19 cellular contexts compared by ENCODE assay signal in genomic region chr16:23554536-23554935, GRCh38.
"Had no signal": no experiment of that assay in that cellular context is flagged by ENCODE, and none has a peak within 500 bp of the region (broad histone marks: within the 10 kb centered on the region; RNA-seq: fewer than 3 reads in every experiment).

No MANE protein-coding gene starts in this region.

- H3K9me3 Mint-ChIP-seq: naive thymus-derived CD8-positive, alpha-beta T cell; stimulated activated naive B cell treated with anti-CD40 and anti-IgM and Interleukin-4, amounts not matched to agents 10 μg/mL and 1 μg/mL and 100 μg/mL, for 72 hours had no signal

- H2AFZ ChIP-seq: parathyroid adenoma had no signal

- ATAC-seq: body of pancreas; left lung; naive thymus-derived CD8-positive, alpha-beta T cell; stimulated activated naive B cell treated with anti-CD40 and anti-IgM and Interleukin-4, amounts not matched to agents 10 μg/mL and 1 μg/mL and 100 μg/mL, for 72 hours had no signal

- H3K27ac ChIP-seq: body of pancreas, left lung, neutrophil, parathyroid adenoma, thyroid gland had no signal

- H3K36me3 ChIP-seq: neutrophil had no signal

- H3K9ac ChIP-seq: parathyroid adenoma had no signal

- DNase-seq: activated CD4-positive, CD25-positive, alpha-beta regulatory T cell treated with anti-CD3 and anti-CD28 coated beads, Interleukin-2, amount 50 U/mL, for 72 hours; activated naive CD4-positive, alpha-beta T cell treated with anti-CD3 and anti-CD28 coated beads, Interleukin-2, amount 50 U/mL, for 16 hours; activated T-cell treated with anti-CD3 and anti-CD28 coated beads for 4 hours; amygdala; body of pancreas; effector CD8-positive, alpha-beta T cell; foreskin fibroblast; hippocampal formation; kidney; left lung; mesenchymal stem cell; naive thymus-derived CD8-positive, alpha-beta T cell; stimulated activated CD4-positive, alpha-beta T cell treated with anti-CD3 and anti-CD28 coated beads, Interleukin-2, amount 100 ng/mL, for 48 hours; stimulated activated naive B cell treated with anti-CD40 and anti-IgM and Interleukin-4, amounts not matched to agents 10 μg/mL and 1 μg/mL and 100 μg/mL, for 72 hours; T-helper 1 cell; T1000; thyroid gland had no signal

- H3K4me3 Mint-ChIP-seq: naive thymus-derived CD8-positive, alpha-beta T cell; stimulated activated naive B cell treated with anti-CD40 and anti-IgM and Interleukin-4, amounts not matched to agents 10 μg/mL and 1 μg/mL and 100 μg/mL, for 72 hours had no signal

- H3K27ac Mint-ChIP-seq: stimulated activated naive B cell treated with anti-CD40 and anti-IgM and Interleukin-4, amounts not matched to agents 10 μg/mL and 1 μg/mL and 100 μg/mL, for 72 hours had no signal

- H3K27me3 ChIP-seq: body of pancreas, left lung, neutrophil, thyroid gland had no signal

- H3K9me3 ChIP-seq: body of pancreas, left lung, neutrophil, thyroid gland had no signal

- H3K27me3 Mint-ChIP-seq: naive thymus-derived CD8-positive, alpha-beta T cell; stimulated activated naive B cell treated with anti-CD40 and anti-IgM and Interleukin-4, amounts not matched to agents 10 μg/mL and 1 μg/mL and 100 μg/mL, for 72 hours had no signal

- H3K4me3 ChIP-seq: body of pancreas, left lung, thyroid gland had no signal
